ENCODE assay signal across 1 cellular context in the genomic region with DNA sequence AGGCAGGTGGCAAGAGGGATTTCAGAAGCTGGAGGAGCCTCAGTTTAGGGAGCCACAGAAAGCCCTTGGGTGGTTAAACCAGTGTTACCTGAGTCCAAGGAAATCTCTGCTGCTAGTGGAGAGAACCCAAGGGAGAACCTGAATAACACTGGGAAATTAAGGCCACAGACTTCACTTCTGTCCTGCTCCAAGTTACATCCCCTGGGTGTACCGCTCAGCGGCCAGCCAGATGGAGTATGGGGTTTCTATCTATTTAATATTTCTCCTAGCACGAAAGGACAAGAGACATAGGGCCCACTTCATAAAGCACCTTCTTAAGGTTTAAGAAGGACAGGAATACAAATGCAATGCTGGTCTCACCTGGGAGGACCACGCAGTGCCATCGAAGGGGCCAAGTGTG.
TF ChIP-seq lines count a peak whose summit lies in the region.

No MANE protein-coding gene starts in this region.

TF ChIP-seq in GM23338, 12 proteins besides CTCF, POLR2A, EP300 and RAD21 (continued from another document):
- TF ChIP-seq, protein P1, sequence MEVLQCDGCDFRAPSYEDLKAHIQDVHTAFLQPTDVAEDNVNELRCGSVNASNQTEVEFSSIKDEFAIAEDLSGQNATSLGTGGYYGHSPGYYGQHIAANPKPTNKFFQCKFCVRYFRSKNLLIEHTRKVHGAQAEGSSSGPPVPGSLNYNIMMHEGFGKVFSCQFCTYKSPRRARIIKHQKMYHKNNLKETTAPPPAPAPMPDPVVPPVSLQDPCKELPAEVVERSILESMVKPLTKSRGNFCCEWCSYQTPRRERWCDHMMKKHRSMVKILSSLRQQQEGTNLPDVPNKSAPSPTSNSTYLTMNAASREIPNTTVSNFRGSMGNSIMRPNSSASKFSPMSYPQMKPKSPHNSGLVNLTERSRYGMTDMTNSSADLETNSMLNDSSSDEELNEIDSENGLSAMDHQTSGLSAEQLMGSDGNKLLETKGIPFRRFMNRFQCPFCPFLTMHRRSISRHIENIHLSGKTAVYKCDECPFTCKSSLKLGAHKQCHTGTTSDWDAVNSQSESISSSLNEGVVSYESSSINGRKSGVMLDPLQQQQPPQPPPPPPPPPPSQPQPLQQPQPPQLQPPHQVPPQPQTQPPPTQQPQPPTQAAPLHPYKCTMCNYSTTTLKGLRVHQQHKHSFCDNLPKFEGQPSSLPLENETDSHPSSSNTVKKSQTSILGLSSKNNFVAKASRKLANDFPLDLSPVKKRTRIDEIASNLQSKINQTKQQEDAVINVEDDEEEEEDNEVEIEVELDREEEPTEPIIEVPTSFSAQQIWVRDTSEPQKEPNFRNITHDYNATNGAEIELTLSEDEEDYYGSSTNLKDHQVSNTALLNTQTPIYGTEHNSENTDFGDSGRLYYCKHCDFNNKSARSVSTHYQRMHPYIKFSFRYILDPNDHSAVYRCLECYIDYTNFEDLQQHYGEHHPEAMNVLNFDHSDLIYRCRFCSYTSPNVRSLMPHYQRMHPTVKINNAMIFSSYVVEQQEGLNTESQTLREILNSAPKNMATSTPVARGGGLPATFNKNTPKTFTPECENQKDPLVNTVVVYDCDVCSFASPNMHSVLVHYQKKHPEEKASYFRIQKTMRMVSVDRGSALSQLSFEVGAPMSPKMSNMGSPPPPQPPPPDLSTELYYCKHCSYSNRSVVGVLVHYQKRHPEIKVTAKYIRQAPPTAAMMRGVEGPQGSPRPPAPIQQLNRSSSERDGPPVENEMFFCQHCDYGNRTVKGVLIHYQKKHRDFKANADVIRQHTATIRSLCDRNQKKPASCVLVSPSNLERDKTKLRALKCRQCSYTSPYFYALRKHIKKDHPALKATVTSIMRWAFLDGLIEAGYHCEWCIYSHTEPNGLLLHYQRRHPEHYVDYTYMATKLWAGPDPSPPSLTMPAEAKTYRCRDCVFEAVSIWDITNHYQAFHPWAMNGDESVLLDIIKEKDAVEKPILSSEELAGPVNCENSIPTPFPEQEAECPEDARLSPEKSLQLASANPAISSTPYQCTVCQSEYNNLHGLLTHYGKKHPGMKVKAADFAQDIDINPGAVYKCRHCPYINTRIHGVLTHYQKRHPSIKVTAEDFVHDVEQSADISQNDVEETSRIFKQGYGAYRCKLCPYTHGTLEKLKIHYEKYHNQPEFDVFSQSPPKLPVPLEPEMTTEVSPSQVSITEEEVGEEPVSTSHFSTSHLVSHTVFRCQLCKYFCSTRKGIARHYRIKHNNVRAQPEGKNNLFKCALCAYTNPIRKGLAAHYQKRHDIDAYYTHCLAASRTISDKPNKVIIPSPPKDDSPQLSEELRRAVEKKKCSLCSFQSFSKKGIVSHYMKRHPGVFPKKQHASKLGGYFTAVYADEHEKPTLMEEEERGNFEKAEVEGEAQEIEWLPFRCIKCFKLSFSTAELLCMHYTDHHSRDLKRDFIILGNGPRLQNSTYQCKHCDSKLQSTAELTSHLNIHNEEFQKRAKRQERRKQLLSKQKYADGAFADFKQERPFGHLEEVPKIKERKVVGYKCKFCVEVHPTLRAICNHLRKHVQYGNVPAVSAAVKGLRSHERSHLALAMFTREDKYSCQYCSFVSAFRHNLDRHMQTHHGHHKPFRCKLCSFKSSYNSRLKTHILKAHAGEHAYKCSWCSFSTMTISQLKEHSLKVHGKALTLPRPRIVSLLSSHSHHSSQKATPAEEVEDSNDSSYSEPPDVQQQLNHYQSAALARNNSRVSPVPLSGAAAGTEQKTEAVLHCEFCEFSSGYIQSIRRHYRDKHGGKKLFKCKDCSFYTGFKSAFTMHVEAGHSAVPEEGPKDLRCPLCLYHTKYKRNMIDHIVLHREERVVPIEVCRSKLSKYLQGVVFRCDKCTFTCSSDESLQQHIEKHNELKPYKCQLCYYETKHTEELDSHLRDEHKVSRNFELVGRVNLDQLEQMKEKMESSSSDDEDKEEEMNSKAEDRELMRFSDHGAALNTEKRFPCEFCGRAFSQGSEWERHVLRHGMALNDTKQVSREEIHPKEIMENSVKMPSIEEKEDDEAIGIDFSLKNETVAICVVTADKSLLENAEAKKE (CRISPR knock-in tag; IDR thresholded peaks at IDR 0.05): no peak
TF ChIP-seq in GM23338: peak in this region for 0.
